Comparison of ENCODE assay signal across 31 cellular contexts in the genomic region with DNA sequence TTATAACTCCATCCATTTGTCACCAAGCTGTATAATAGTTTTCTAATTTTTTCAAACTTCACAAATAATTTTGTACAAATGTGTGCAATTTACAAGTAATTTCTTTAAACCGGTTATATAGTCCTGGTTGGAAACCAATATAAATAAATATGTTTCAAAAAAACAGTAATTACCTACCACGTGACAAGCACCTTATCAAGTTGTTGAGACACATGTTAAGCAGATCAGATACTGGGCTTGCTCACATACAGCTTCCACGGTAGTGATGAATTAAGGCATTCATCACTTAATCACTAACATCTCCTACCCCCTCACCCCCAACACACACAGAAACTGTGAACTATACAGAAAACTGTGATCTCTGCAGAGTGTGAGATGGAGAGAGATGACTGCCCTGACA.
"Had no signal": no experiment of that assay in that cellular context is flagged by ENCODE, and none has a peak within 500 bp of the region (broad histone marks: within the 10 kb centered on the region; RNA-seq: fewer than 3 reads in every experiment).

No MANE protein-coding gene starts in this region.

- H3K4me1 ChIP-seq: neural progenitor cell, parathyroid adenoma, psoas muscle, sigmoid colon, spleen, suprapubic skin, testis, tibial artery, transverse colon, upper lobe of right lung, vagina had no signal

- H3K9ac ChIP-seq: neural progenitor cell, parathyroid adenoma had no signal

- ATAC-seq: naive thymus-derived CD8-positive, alpha-beta T cell; natural killer cell treated with Interleukin-12 subunit alpha and Interleukin-12 subunit beta and Interleukin-15 and Interleukin-18, amount 100 ng/mL, for 72 hours; psoas muscle; right cardiac atrium; stimulated activated memory B cell treated with anti-CD40 and anti-IgM and Interleukin-4, amounts not matched to agents 10 μg/mL and 1 μg/mL and 100 μg/mL, for 72 hours; stimulated activated naive CD8-positive, alpha-beta T cell treated with anti-CD3 and anti-CD28 coated beads, Interleukin-15, amount 100 ng/mL, for 72 hours; stimulated activated naive CD8-positive, alpha-beta T cell treated with anti-CD3 and anti-CD28 coated beads, Interleukin-15, Interleukin-2, amounts not matched to agents 100 U/mL and 50 U/mL, for 24 hours had no signal

- H3K36me3 Mint-ChIP-seq: naive B cell; naive thymus-derived CD8-positive, alpha-beta T cell; neural progenitor cell; stimulated activated memory B cell treated with anti-CD40 and anti-IgM and Interleukin-4, amounts not matched to agents 10 μg/mL and 1 μg/mL and 100 μg/mL, for 72 hours; type B pancreatic cell had no signal

- H3K27me3 ChIP-seq: neural progenitor cell, ovary, sigmoid colon, spleen, suprapubic skin, testis, tibial artery, transverse colon, upper lobe of right lung, vagina had no signal

- H3K9me3 Mint-ChIP-seq: nephron progenitor cell, type B pancreatic cell had no signal

- H3K36me3 ChIP-seq: neural progenitor cell, ovary, sigmoid colon, spleen, suprapubic skin, tibial artery, transverse colon, upper lobe of right lung, vagina had no signal

- H3K4me3 Mint-ChIP-seq: naive B cell; naive thymus-derived CD8-positive, alpha-beta T cell; natural killer cell treated with Interleukin-12 subunit alpha and Interleukin-12 subunit beta and Interleukin-15 and Interleukin-18, amount 100 ng/mL, for 72 hours; nephron progenitor cell; neural progenitor cell; stimulated activated memory B cell treated with anti-CD40 and anti-IgM and Interleukin-4, amounts not matched to agents 10 μg/mL and 1 μg/mL and 100 μg/mL, for 72 hours; stimulated activated naive CD8-positive, alpha-beta T cell treated with anti-CD3 and anti-CD28 coated beads, Interleukin-15, amount 100 ng/mL, for 72 hours; type B pancreatic cell had no signal

- H3K9me3 ChIP-seq: ovary, psoas muscle, sigmoid colon, suprapubic skin, testis, tibial artery, transverse colon, upper lobe of right lung, vagina had no signal

- H3K4me1 Mint-ChIP-seq: naive B cell; naive thymus-derived CD8-positive, alpha-beta T cell; nephron progenitor cell; neural progenitor cell; stimulated activated memory B cell treated with anti-CD40 and anti-IgM and Interleukin-4, amounts not matched to agents 10 μg/mL and 1 μg/mL and 100 μg/mL, for 72 hours; stimulated activated naive CD8-positive, alpha-beta T cell treated with anti-CD3 and anti-CD28 coated beads, Interleukin-15, amount 100 ng/mL, for 72 hours had no signal

- H3K27ac ChIP-seq: neural progenitor cell, ovary, parathyroid adenoma, psoas muscle, sigmoid colon, spleen, suprapubic skin, testis, tibial artery, transverse colon, upper lobe of right lung, vagina had no signal

- H3K27ac Mint-ChIP-seq: naive B cell; naive thymus-derived CD8-positive, alpha-beta T cell; natural killer cell treated with Interleukin-12 subunit alpha and Interleukin-12 subunit beta and Interleukin-15 and Interleukin-18, amount 100 ng/mL, for 72 hours; nephron progenitor cell; neural progenitor cell; progenitor cell of endocrine pancreas; stimulated activated memory B cell treated with anti-CD40 and anti-IgM and Interleukin-4, amounts not matched to agents 10 μg/mL and 1 μg/mL and 100 μg/mL, for 72 hours; stimulated activated naive CD8-positive, alpha-beta T cell treated with anti-CD3 and anti-CD28 coated beads, Interleukin-15, amount 100 ng/mL, for 72 hours; type B pancreatic cell had no signal

- H3K4me3 ChIP-seq: neural progenitor cell, ovary, psoas muscle, sigmoid colon, smooth muscle cell, spleen, suprapubic skin, testis, tibial artery, transverse colon, upper lobe of right lung, vagina had no signal

- H3K79me2 ChIP-seq: parathyroid adenoma had no signal

- H2AFZ ChIP-seq: neural progenitor cell, parathyroid adenoma had no signal

- H3K4me2 ChIP-seq: neural progenitor cell, smooth muscle cell had no signal

- H3K27me3 Mint-ChIP-seq: naive B cell; naive thymus-derived CD8-positive, alpha-beta T cell; natural killer cell treated with Interleukin-12 subunit alpha and Interleukin-12 subunit beta and Interleukin-15 and Interleukin-18, amount 100 ng/mL, for 72 hours; progenitor cell of endocrine pancreas; stimulated activated memory B cell treated with anti-CD40 and anti-IgM and Interleukin-4, amounts not matched to agents 10 μg/mL and 1 μg/mL and 100 μg/mL, for 72 hours; stimulated activated naive CD8-positive, alpha-beta T cell treated with anti-CD3 and anti-CD28 coated beads, Interleukin-15, amount 100 ng/mL, for 72 hours; type B pancreatic cell had no signal

- DNase-seq: naive B cell; naive thymus-derived CD8-positive, alpha-beta T cell; nephron progenitor cell; occipital lobe; ovary; psoas muscle; right cardiac atrium; sigmoid colon; spleen; stimulated activated CD4-positive, alpha-beta T cell treated with anti-CD3 and anti-CD28 coated beads, Interleukin-12 subunit alpha, Interleukin-12 subunit beta, amount 100 ng/mL, for 4 hours; stimulated activated CD4-positive, alpha-beta T cell treated with anti-CD3 and anti-CD28 coated beads, Interleukin-1b, Interleukin-23, amount 100 ng/mL, for 48 hours; stimulated activated CD4-positive, alpha-beta T cell treated with anti-CD3 and anti-CD28 coated beads, Interleukin-4, amount 100 ng/mL, for 1 hour; stimulated activated CD4-positive, alpha-beta T cell treated with anti-CD3 and anti-CD28 coated beads, Interleukin-4, amount 100 ng/mL, for 4 hours; stimulated activated CD8-positive, alpha-beta memory T cell treated with anti-CD3 and anti-CD28 coated beads, Interleukin-4, amount 100 ng/mL, for 48 hours; stimulated activated naive CD4-positive, alpha-beta T cell; stimulated activated naive CD8-positive, alpha-beta T cell treated with anti-CD3 and anti-CD28 coated beads, Interleukin-15, amount 100 ng/mL, for 72 hours; stimulated activated naive CD8-positive, alpha-beta T cell treated with anti-CD3 and anti-CD28 coated beads, Interleukin-15, Interleukin-2, amounts not matched to agents 100 U/mL and 50 U/mL, for 24 hours; substantia nigra; testis; tibial artery; transverse colon; upper lobe of right lung had no signal
